14 cellular contexts compared by ENCODE assay signal in genomic region chr7:96327429-96327828, GRCh38. TPM values are rescaled to one million over a fixed set of nuclear protein-coding genes. Genes with fewer than 3 reads are reported as not detected.
A peak's percentile ranks its signal among the peaks of the same experiment; 100 is the strongest.
DNase-seq lines count a peak whose midpoint lies in the region; ATAC-seq and TF ChIP-seq lines count a peak whose summit lies in the region.
"Had no signal": no experiment of that assay in that cellular context is flagged by ENCODE, and none has a peak within 500 bp of the region (broad histone marks: within the 10 kb centered on the region; RNA-seq: fewer than 3 reads in every experiment).

No MANE protein-coding gene starts in this region.

- DNase-seq in NCI-H2107 treated with DMSO at 0.1 percent for 48 hours (lab: John Stamatoyannopoulos, UW; ENCODE audit: unreplicated experiment), result peak; percentile 58
- no peak for DNase-seq in NCI-H2107 (lab: John Stamatoyannopoulos, UW)
- DNase-seq in NCI-H446 (lab: John Stamatoyannopoulos, UW), result peak; percentile 44 to 73
- DNase-seq in cerebellum (ENCODE audit: low spot score), result peak; percentile 45
- no peak for DNase-seq in upper lobe of right lung
- DNase-seq in NOMO-1 treated with dmso at 0.1 percent for 144 hours (lab: John Stamatoyannopoulos, UW; ENCODE audit: unreplicated experiment), result no peak
- no peak for DNase-seq in stimulated activated CD4-positive, alpha-beta T cell treated with anti-CD3 and anti-CD28 coated beads, Interleukin-2, amount 100 ng/mL, for 24 hours
- no peak for DNase-seq in stimulated activated CD8-positive, alpha-beta memory T cell treated with anti-CD3 and anti-CD28 coated beads, Interleukin-4, amount 100 ng/mL, for 48 hours
- DNase-seq: activated CD4-positive, alpha-beta T cell treated with anti-CD3 and anti-CD28 coated beads, Interleukin-2, amount 50 U/mL, for 1 hour; activated naive CD4-positive, alpha-beta T cell treated with anti-CD3 and anti-CD28 coated beads, Interleukin-2, amount 10 ng/mL, durations not matched to agents 7 days and 5 days; DND-41; kidney; NCI-H187 treated with DMSO at 0.1 percent for 48 hours; nucleus accumbens had no signal

- intact Hi-C loops in upper lobe of right lung (cut with DNase I), result no loop called here

- H3K9me3 ChIP-seq in upper lobe of right lung, result no peaks in the 10 kb centered on the region

- H3K36me3 ChIP-seq in upper lobe of right lung, result no peaks in the 10 kb centered on the region

- no peak for TF ChIP-seq CTCF in upper lobe of right lung (IDR thresholded peaks at IDR 0.05)

- ATAC-seq in upper lobe of right lung, result peak; percentile 49

- peaks cover 2% of the 10 kb centered on the region for H3K4me1 ChIP-seq in upper lobe of right lung

- H3K4me3 ChIP-seq in upper lobe of right lung, result no peak overlapping the region

- H3K27me3 ChIP-seq in upper lobe of right lung, result no peaks in the 10 kb centered on the region

- no peak overlapping the region for H3K27ac ChIP-seq in upper lobe of right lung

RNA-seq across cellular contexts. Expression of gene SLC25A13, which starts 5.5 kb away (rescaled TPM):
- total RNA-seq in cerebellum, result 16.2 TPM
- 34.5 TPM for total RNA-seq in upper lobe of right lung

Comparison
In these comparisons a context has a peak if more than half of its experiments do, and no peak if none do; other contexts are left out.
1. DNase-seq: peak in NCI-H2107 treated with DMSO at 0.1 percent for 48 hours (single experiment), NCI-H446 (2 of 2) and cerebellum (single experiment); none in NCI-H2107 (single experiment), upper lobe of right lung (single experiment), NOMO-1 treated with dmso at 0.1 percent for 144 hours (single experiment), stimulated activated CD4-positive, alpha-beta T cell treated with anti-CD3 and anti-CD28 coated beads, Interleukin-2, amount 100 ng/mL, for 24 hours (0 of 2) and stimulated activated CD8-positive, alpha-beta memory T cell treated with anti-CD3 and anti-CD28 coated beads, Interleukin-4, amount 100 ng/mL, for 48 hours (single experiment).